Comparison of ENCODE assay signal across 8 cellular contexts in genomic region chr3:159260049-159260662, GRCh38.
DNase-seq lines count a peak whose midpoint lies in the region; ATAC-seq, FAIRE-seq and TF ChIP-seq lines count a peak whose summit lies in the region.

No MANE protein-coding gene starts in this region.

- no peak for TF ChIP-seq EP300 in K562 (IDR thresholded peaks at IDR 0.05; ENCODE audit: low read length)

- FAIRE-seq in K562 (lab: Jason Lieb, UNC), result peak; percentile 85

- no peaks in the 10 kb centered on the region for H3K4me1 ChIP-seq in K562 (replicated peaks in 1 of 2; ENCODE audit: control insufficient read depth in 2 of 2, insufficient read depth in 2 of 2, low read length in 2 of 2)

- no peak overlapping the region for H3K9ac ChIP-seq in K562 (ENCODE audit: insufficient read depth in 1 of 2, low read depth in 2 of 2, low read length in 2 of 2)

- POLR2A ChIA-PET in K562 (lab: Yijun Ruan, JAX), result no interaction called here

- H3K27ac ChIP-seq in K562 (ENCODE audit: extremely low read depth, low read depth, low read length), result no peak overlapping the region

- in situ Hi-C loops in K562 (cut with MboI), result loop anchor here (5.0 to 10.0 kb wide), 2 partner anchors 552 to 745 kb away; no protein-coding TSS in a partner anchor

- 0% methylated on average over 5 of the region's 5 CpGs for WGBS in K562 (ENCODE audit: insufficient coverage, low coverage, missing lambda C conversion rate)

- CTCF ChIA-PET in K562 (lab: Yijun Ruan, JAX; ENCODE audit: low intra/inter-chr PET ratio), result interaction anchor here (0.7 to 2.0 kb wide), 4 partner anchors 8 to 465 kb away, joined by 3 to 15 read pairs (median 6); no protein-coding TSS in a partner anchor

- DNase-seq in AG08396 (ENCODE audit: low spot score), result peak; percentile 37
- peak; percentile 43 for DNase-seq in NOMO-1 treated with dmso at 0.1 percent for 144 hours (lab: John Stamatoyannopoulos, UW; ENCODE audit: unreplicated experiment)
- DNase-seq in K562 (ENCODE audit: extremely low read depth in 1 of 4, low spot score in 3 of 4), result peak; percentile 19 to 67 (median 29)
- DNase-seq in iris pigment epithelial cell (ENCODE audit: low read depth), result peak; percentile 80
- peak; percentile 14 for DNase-seq in stimulated activated CD8-positive, alpha-beta memory T cell treated with anti-CD3 and anti-CD28 coated beads, Interleukin-12 subunit alpha, Interleukin-12 subunit beta, amount 100 ng/mL, for 1 hour (ENCODE audit: low read depth)
- no peak for DNase-seq in NCI-H128 (lab: John Stamatoyannopoulos, UW; ENCODE audit: unreplicated experiment)

- no peak overlapping the region for H3K4me3 ChIP-seq in K562

- H2AFZ ChIP-seq in K562 (ENCODE audit: low read depth, low read length), result no peak overlapping the region

- BruUV-seq in K562 (replicated peaks; lab: Mats Ljungman, UMichigan), result no TSS peak

- TF ChIP-seq POLR2A in K562 (conservative IDR thresholded peaks at IDR 0.05), result no peak

- H3K36me3 ChIP-seq in K562 (ENCODE audit: control insufficient read depth, insufficient read depth, low read length), result no peaks in the 10 kb centered on the region

- TF ChIP-seq RAD21 in K562 (CRISPR knock-in tag; conservative IDR thresholded peaks at IDR 0.05 in 1 of 2, IDR thresholded peaks at IDR 0.05 in 1 of 2), result peak; percentile 74 to 85

- ATAC-seq in HG03520 (IDR thresholded peaks at IDR 0.05; ENCODE audit: unreplicated experiment) (peak; percentile 43), K562 (peak; percentile 83)

- H4K20me1 ChIP-seq in K562 (replicated peaks; ENCODE audit: control insufficient read depth, insufficient read depth, low read length), result no peaks in the 10 kb centered on the region

- H3K9me1 ChIP-seq in K562 (ENCODE audit: control insufficient read depth, insufficient read depth, low read length), result no peaks in the 10 kb centered on the region

- H3K27me3 ChIP-seq in K562 (ENCODE audit: control insufficient read depth in 2 of 2, insufficient read depth in 2 of 2, low read length in 2 of 2), result no peaks in the 10 kb centered on the region

- no peak overlapping the region for H3K4me2 ChIP-seq in K562 (ENCODE audit: insufficient read depth, low read length)

- TF ChIP-seq CTCF in GM12874 (IDR thresholded peaks at IDR 0.05; ENCODE audit: insufficient read depth, low read depth, low read length), result peak; percentile 38; the same call in 1 of the 2 replicates
- TF ChIP-seq CTCF in K562 (IDR thresholded peaks at IDR 0.05 in 2 of 3, conservative IDR thresholded peaks at IDR 0.05 in 1 of 3; ENCODE audit: insufficient read depth in 2 of 3, low read depth in 1 of 3, low read length in 3 of 3), result peak; percentile 61 to 78 (median 78)

- intact Hi-C loops in K562 (cut with micrococcal nuclease), result loop anchor here (1.0 to 5.0 kb wide), 5 partner anchors 341 to 742 kb away; partner anchors contain the start of gene LXN

- H3K9me3 ChIP-seq in K562 (replicated peaks; ENCODE audit: control insufficient read depth, insufficient read depth, low read depth, low read length), result no peaks in the 10 kb centered on the region

- H3K79me2 ChIP-seq in K562 (ENCODE audit: control insufficient read depth, insufficient read depth, low read length), result no peaks in the 10 kb centered on the region

TF ChIP-seq in K562, 482 proteins besides CTCF, POLR2A, EP300 and RAD21:
- peak; percentile 53; the same call in 1 of the 2 replicates for TF ChIP-seq SMC3 (conservative IDR thresholded peaks at IDR 0.05; ENCODE audit: insufficient read depth, low read depth, low read length)
- TF ChIP-seq GATAD2B (IDR thresholded peaks at IDR 0.05; ENCODE audit: borderline replicate concordance), result 0 out of 2 replicates have a peak, but pooled peaks have one; percentile 10
- TF ChIP-seq CEBPZ (IDR thresholded peaks at IDR 0.05; ENCODE audit: borderline replicate concordance, low read depth, low read length), result no peak
- TF ChIP-seq DEAF1 (CRISPR knock-in tag; IDR thresholded peaks at IDR 0.05), result peak; percentile 53
- no peak for TF ChIP-seq E2F3 (CRISPR knock-in tag; IDR thresholded peaks at IDR 0.05)
- TF ChIP-seq FIP1L1 (IDR thresholded peaks at IDR 0.05; ENCODE audit: low read depth, low read length, poor library complexity, severe bottlenecking), result no peak
TF ChIP-seq in K562: peak in this region for 3.
